ENCODE assay signal across 25 cellular contexts in genomic region chr4:75321484-75321883, GRCh38.
A peak's percentile ranks its signal among the peaks of the same experiment; 100 is the strongest.
DNase-seq lines count a peak whose midpoint lies in the region; ATAC-seq, FAIRE-seq and TF ChIP-seq lines count a peak whose summit lies in the region.
"Had no signal": no experiment of that assay in that cellular context is flagged by ENCODE, and none has a peak within 500 bp of the region (broad histone marks: within the 10 kb centered on the region; RNA-seq: fewer than 3 reads in every experiment).

No MANE protein-coding gene starts in this region.

- no peak overlapping the region for H2BK15ac ChIP-seq in IMR-90 (ENCODE audit: low read depth, low read length)

- H3K18ac ChIP-seq in IMR-90 (ENCODE audit: low read depth, low read length), result no peak overlapping the region

- no peaks in the 10 kb centered on the region for H3K9me2 ChIP-seq in GM23338 (ENCODE audit: insufficient read depth)

- ATAC-seq in GM23338 (no peak), IMR-90 (ENCODE audit: low read depth) (no peak), K562 (no peak)
- ATAC-seq: CD8-positive, alpha-beta T cell; GM12878 had no signal

- H3K27ac Mint-ChIP-seq in GM23338, result no peak overlapping the region
- H3K27ac Mint-ChIP-seq: B cell; CD4-positive, CD25-positive, alpha-beta regulatory T cell; CD8-positive, alpha-beta T cell; HFFc6 had no signal

- H3K36me3 ChIP-seq in GM23338 (ENCODE audit: insufficient read depth) (no peaks in the 10 kb centered on the region), IMR-90 (ENCODE audit: control insufficient read depth, insufficient read depth, low read length) (no peaks in the 10 kb centered on the region), K562 (ENCODE audit: control insufficient read depth, insufficient read depth, low read length) (no peaks in the 10 kb centered on the region)
- H3K36me3 ChIP-seq: BLaER1 had no signal

- H3K23ac ChIP-seq in IMR-90 (ENCODE audit: low read depth, low read length), result no peak overlapping the region

- H2BK5ac ChIP-seq in IMR-90 (ENCODE audit: low read depth, low read length, poor library complexity, severe bottlenecking), result no peak overlapping the region

- H3K56ac ChIP-seq in IMR-90 (ENCODE audit: extremely low read depth, insufficient read depth, low read length), result no peak overlapping the region

- H3K4me1 Mint-ChIP-seq in GM23338, result peaks cover 16% of the 10 kb centered on the region
- H3K4me1 Mint-ChIP-seq: B cell; CD4-positive, CD25-positive, alpha-beta regulatory T cell had no signal

- TF ChIP-seq CTCF in GM23338 (conservative IDR thresholded peaks at IDR 0.05; ENCODE audit: low read depth in 2 of 2) (no peak), IMR-90 (conservative IDR thresholded peaks at IDR 0.05; ENCODE audit: low read depth, low read length) (no peak), K562 (IDR thresholded peaks at IDR 0.05 in 2 of 3, conservative IDR thresholded peaks at IDR 0.05 in 1 of 3; ENCODE audit: insufficient read depth in 2 of 3, low read depth in 1 of 3, low read length in 3 of 3) (no peak)

- no peaks in the 10 kb centered on the region for H3K79me2 ChIP-seq in GM23338 (replicated peaks; ENCODE audit: insufficient read depth)
- H3K79me2 ChIP-seq in K562 (ENCODE audit: control insufficient read depth, insufficient read depth, low read length), result no peaks in the 10 kb centered on the region

- H4K20me1 ChIP-seq in GM23338 (replicated peaks; ENCODE audit: insufficient read depth) (no peaks in the 10 kb centered on the region), IMR-90 (ENCODE audit: insufficient read depth, low read length) (no peaks in the 10 kb centered on the region), K562 (replicated peaks; ENCODE audit: control insufficient read depth, insufficient read depth, low read length) (no peaks in the 10 kb centered on the region)
- H4K20me1 ChIP-seq: BLaER1 had no signal

- H3K4me3 ChIP-seq in GM23338 (no peak overlapping the region), IMR-90 (ENCODE audit: insufficient read depth, low read depth, low read length) (no peak overlapping the region), K562 (no peak overlapping the region)
- H3K4me3 ChIP-seq: BLaER1, GM12878 had no signal

- no peak overlapping the region for H2BK20ac ChIP-seq in IMR-90 (ENCODE audit: low read depth, low read length)

- H4K5ac ChIP-seq in IMR-90 (ENCODE audit: low read depth, low read length), result no peak overlapping the region

- H4K91ac ChIP-seq in IMR-90 (ENCODE audit: insufficient read depth, low read depth, low read length), result no peak overlapping the region

- H3K27ac ChIP-seq in GM23338 (ENCODE audit: low read depth), result no peak overlapping the region
- no peak overlapping the region for H3K27ac ChIP-seq in IMR-90 (ENCODE audit: insufficient read depth, low read length)
- H3K27ac ChIP-seq in K562 (ENCODE audit: extremely low read depth, low read depth, low read length), result no peak overlapping the region
- H3K27ac ChIP-seq: BLaER1, C4-2B had no signal

- TF ChIP-seq RAD21 in IMR-90 (IDR thresholded peaks at IDR 0.05; ENCODE audit: low read length) (no peak), K562 (CRISPR knock-in tag; conservative IDR thresholded peaks at IDR 0.05 in 1 of 2, IDR thresholded peaks at IDR 0.05 in 1 of 2) (no peak)

- intact Hi-C loops in IMR-90 (cut with micrococcal nuclease) (no loop called here), K562 (cut with micrococcal nuclease) (no loop called here)

- peaks cover 11% of the 10 kb centered on the region for H3K4me1 ChIP-seq in GM23338 (ENCODE audit: insufficient read depth)
- 0 out of 2 replicates have a peak, but pooled peaks cover 2% of the 10 kb centered on the region for H3K4me1 ChIP-seq in IMR-90 (ENCODE audit: control insufficient read depth, insufficient read depth, low read length)
- H3K4me1 ChIP-seq in K562 (replicated peaks in 1 of 2; ENCODE audit: control insufficient read depth in 2 of 2, insufficient read depth in 2 of 2, low read length in 2 of 2), result no peaks in the 10 kb centered on the region
- H3K4me1 ChIP-seq: BLaER1 had no signal

- no peaks in the 10 kb centered on the region for H3K27me3 Mint-ChIP-seq in GM23338 (ENCODE audit: insufficient read depth, low read depth, poor library complexity)
- H3K27me3 Mint-ChIP-seq: CD4-positive, CD25-positive, alpha-beta regulatory T cell had no signal

- H3K4me2 ChIP-seq in GM23338 (no peak overlapping the region), IMR-90 (ENCODE audit: low read depth, low read length) (no peak overlapping the region), K562 (ENCODE audit: insufficient read depth, low read length) (no peak overlapping the region)
- H3K4me2 ChIP-seq: BLaER1 had no signal

- no peaks in the 10 kb centered on the region for H3K27me3 ChIP-seq in GM23338 (ENCODE audit: insufficient read depth)
- H3K27me3 ChIP-seq in IMR-90 (ENCODE audit: control insufficient read depth, insufficient read depth, low read length), result peaks cover 4% of the 10 kb centered on the region
- no peaks in the 10 kb centered on the region for H3K27me3 ChIP-seq in K562 (ENCODE audit: control insufficient read depth in 2 of 2, insufficient read depth in 2 of 2, low read length in 2 of 2)
- H3K27me3 ChIP-seq: BLaER1 had no signal

- H3K79me1 ChIP-seq in IMR-90 (ENCODE audit: low read depth in 1 of 2, low read length in 2 of 2), result no peaks in the 10 kb centered on the region

- no peak overlapping the region for H2AK5ac ChIP-seq in IMR-90 (ENCODE audit: low read depth, low read length)

- TF ChIP-seq POLR2A in IMR-90 (IDR thresholded peaks at IDR 0.05; ENCODE audit: low read depth, low read length) (no peak), K562 (conservative IDR thresholded peaks at IDR 0.05) (no peak)

- 59% methylated on average over 3 of the region's 5 CpGs; no CpG with 5 or more reads in 1 of the 2 experiments for WGBS in IMR-90 (ENCODE audit: extremely low coverage in 2 of 2, insufficient read length in 1 of 2), 2 experiments
- 0% methylated on average over 5 of the region's 5 CpGs for WGBS in K562 (ENCODE audit: insufficient coverage, low coverage, missing lambda C conversion rate)

- H3K9me3 Mint-ChIP-seq in GM23338, result peaks cover 17% of the 10 kb centered on the region

- no TSS peak for BruUV-seq in IMR-90 (replicated peaks; lab: Mats Ljungman, UMichigan)
- BruUV-seq in K562 (replicated peaks; lab: Mats Ljungman, UMichigan), result no TSS peak

- FAIRE-seq in K562 (lab: Jason Lieb, UNC), result no peak
- FAIRE-seq: A204.1, D721Med, GM12878, GM19239, H1 had no signal

- POLR2A ChIA-PET in IMR-90 (lab: Charles Lee; ENCODE audit: unreplicated experiment), result no interaction called here
- POLR2A ChIA-PET in K562 (lab: Yijun Ruan, JAX), result no interaction called here

- no peak overlapping the region for H4K8ac ChIP-seq in IMR-90 (ENCODE audit: low read depth in 2 of 2, low read length in 2 of 2)

- no peaks in the 10 kb centered on the region for H3F3A ChIP-seq in GM23338 (replicated peaks; ENCODE audit: low read depth)

- no peak overlapping the region for H3K4ac ChIP-seq in IMR-90 (ENCODE audit: low read depth, low read length)

- H3K14ac ChIP-seq in IMR-90 (replicated peaks; ENCODE audit: low read depth, low read length), result no peak overlapping the region

- H3K9me1 ChIP-seq in IMR-90 (ENCODE audit: insufficient read depth, low read length) (no peaks in the 10 kb centered on the region), K562 (ENCODE audit: control insufficient read depth, insufficient read depth, low read length) (no peaks in the 10 kb centered on the region)

- H3K9ac ChIP-seq in IMR-90 (ENCODE audit: low read depth, low read length), result no peak overlapping the region
- H3K9ac ChIP-seq in K562 (ENCODE audit: insufficient read depth in 1 of 2, low read depth in 2 of 2, low read length in 2 of 2), result no peak overlapping the region
- H3K9ac ChIP-seq: BLaER1 had no signal

- H2AFZ ChIP-seq in GM23338, result 0 out of 2 replicates have a peak overlapping the region, but pooled peaks have one; percentile 44
- no peak overlapping the region for H2AFZ ChIP-seq in IMR-90 (replicated peaks; ENCODE audit: low read length, poor library complexity)
- no peak overlapping the region for H2AFZ ChIP-seq in K562 (ENCODE audit: low read depth, low read length)

- CTCF ChIA-PET in IMR-90 (lab: Yijun Ruan, JAX) (interaction anchor here (0.6 kb wide), 1 partner anchor 80 kb away, joined by 5 read pairs; no protein-coding TSS in a partner anchor), K562 (lab: Yijun Ruan, JAX; ENCODE audit: low intra/inter-chr PET ratio) (no interaction called here)

- no peak overlapping the region for H2AK9ac ChIP-seq in IMR-90 (replicated peaks; ENCODE audit: low read depth, low read length, poor library complexity)

- H2BK120ac ChIP-seq in IMR-90 (ENCODE audit: low read depth, low read length), result 0 out of 2 replicates have a peak overlapping the region, but pooled peaks have one; percentile 45

- dilution Hi-C loops in IMR-90 (cut with HindIII; ENCODE audit: low sequenced_read_pairs, unreplicated experiment), result no loop called here

- in situ Hi-C loops in IMR-90 (cut with MboI; ENCODE audit: low sequenced_read_pairs), result no loop called here
- in situ Hi-C loops in K562 (cut with MboI), result no loop called here

- no peaks in the 10 kb centered on the region for H3K36me3 Mint-ChIP-seq in GM23338 (ENCODE audit: low read depth)
- H3K36me3 Mint-ChIP-seq: CD4-positive, CD25-positive, alpha-beta regulatory T cell; CD8-positive, alpha-beta T cell had no signal

- H3K9me3 ChIP-seq in IMR-90 (ENCODE audit: control insufficient read depth, insufficient read depth, low read length) (peaks cover 1% of the 10 kb centered on the region; the same call in 1 of the 2 replicates), K562 (replicated peaks; ENCODE audit: control insufficient read depth, insufficient read depth, low read depth, low read length) (no peaks in the 10 kb centered on the region)

- no peak overlapping the region for H3K4me3 Mint-ChIP-seq in GM23338
- H3K4me3 Mint-ChIP-seq: B cell; CD4-positive, CD25-positive, alpha-beta regulatory T cell; CD8-positive, alpha-beta T cell; HFFc6 had no signal

- DNase-seq in GM23338 (ENCODE audit: low spot score), result no peak
- DNase-seq in IMR-90, result no peak
- no peak for DNase-seq in K562 (ENCODE audit: extremely low read depth in 1 of 4, low spot score in 3 of 4)
- DNase-seq in superior temporal gyrus (ENCODE audit: extremely low spot score), result peak; percentile 26
- no peak for DNase-seq in activated T-cell treated with anti-CD3 and anti-CD28 coated beads, Interleukin-2, amount 50 U/mL, for 48 hours
- no peak for DNase-seq in mesenteric fat pad (ENCODE audit: low spot score)
- no peak for DNase-seq in cortex of kidney (lab: John Stamatoyannopoulos, UW)
- no peak for DNase-seq in activated CD4-positive, CD25-positive, alpha-beta regulatory T cell treated with anti-CD3 and anti-CD28 coated beads, Interleukin-2, amount 50 U/mL, for 72 hours
- DNase-seq: CD4-positive, CD25-positive, alpha-beta regulatory T cell; CD8-positive, alpha-beta T cell; DMS 273 treated with DMSO at 0.1 percent for 48 hours; DMS79; EL; GDM1; H7; HCEC 1CT; HFFc6 had no signal

- no peak for TF ChIP-seq EP300 in K562 (IDR thresholded peaks at IDR 0.05; ENCODE audit: low read length)

TF ChIP-seq in GM23338, 12 proteins besides CTCF, POLR2A, EP300 and RAD21 (continues in another document):
- TF ChIP-seq EZH2phosphoT487 (IDR thresholded peaks at IDR 0.05; ENCODE audit: unreplicated experiment), result no peak

TF ChIP-seq in IMR-90, 13 proteins besides CTCF, POLR2A, EP300 and RAD21 (continues in another document):
- TF ChIP-seq SMC3 (IDR thresholded peaks at IDR 0.05; ENCODE audit: low read depth, low read length), result no peak

TF ChIP-seq in K562, 482 proteins besides CTCF, POLR2A, EP300 and RAD21 (continues in another document):
- TF ChIP-seq RFX5 (IDR thresholded peaks at IDR 0.05; ENCODE audit: low read depth, low read length), result no peak
